Comparison of ENCODE assay signal across 1 cellular context in the genomic region with DNA sequence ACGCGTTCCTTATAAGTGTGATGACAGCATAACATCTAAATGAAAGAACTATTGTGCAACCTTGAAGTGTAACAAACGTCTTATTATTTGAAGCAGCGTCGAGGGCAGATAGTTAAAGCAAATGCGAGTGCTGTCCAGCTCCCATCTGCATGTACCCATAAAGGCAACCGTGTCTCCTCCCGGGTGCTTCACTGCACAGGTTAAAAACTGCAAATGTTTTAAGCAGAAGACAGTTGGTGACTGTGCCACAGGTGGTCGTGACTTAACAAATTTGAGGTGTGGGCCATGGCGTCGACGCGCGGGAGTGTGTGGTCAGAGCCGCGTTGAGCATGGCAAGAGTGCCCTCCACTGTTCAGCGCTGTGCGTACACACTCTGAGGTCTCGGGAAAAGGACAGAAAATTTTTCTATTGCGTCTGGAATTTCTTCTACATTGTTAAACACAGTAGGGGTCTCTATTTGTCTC.
A peak's percentile ranks its signal among the peaks of the same experiment; 100 is the strongest.
TF ChIP-seq lines count a peak whose summit lies in the region.

No MANE protein-coding gene starts in this region.

TF ChIP-seq in HEK293, 187 proteins besides CTCF, POLR2A, EP300 and RAD21 (continued from another document):
- TF ChIP-seq, protein P1, sequence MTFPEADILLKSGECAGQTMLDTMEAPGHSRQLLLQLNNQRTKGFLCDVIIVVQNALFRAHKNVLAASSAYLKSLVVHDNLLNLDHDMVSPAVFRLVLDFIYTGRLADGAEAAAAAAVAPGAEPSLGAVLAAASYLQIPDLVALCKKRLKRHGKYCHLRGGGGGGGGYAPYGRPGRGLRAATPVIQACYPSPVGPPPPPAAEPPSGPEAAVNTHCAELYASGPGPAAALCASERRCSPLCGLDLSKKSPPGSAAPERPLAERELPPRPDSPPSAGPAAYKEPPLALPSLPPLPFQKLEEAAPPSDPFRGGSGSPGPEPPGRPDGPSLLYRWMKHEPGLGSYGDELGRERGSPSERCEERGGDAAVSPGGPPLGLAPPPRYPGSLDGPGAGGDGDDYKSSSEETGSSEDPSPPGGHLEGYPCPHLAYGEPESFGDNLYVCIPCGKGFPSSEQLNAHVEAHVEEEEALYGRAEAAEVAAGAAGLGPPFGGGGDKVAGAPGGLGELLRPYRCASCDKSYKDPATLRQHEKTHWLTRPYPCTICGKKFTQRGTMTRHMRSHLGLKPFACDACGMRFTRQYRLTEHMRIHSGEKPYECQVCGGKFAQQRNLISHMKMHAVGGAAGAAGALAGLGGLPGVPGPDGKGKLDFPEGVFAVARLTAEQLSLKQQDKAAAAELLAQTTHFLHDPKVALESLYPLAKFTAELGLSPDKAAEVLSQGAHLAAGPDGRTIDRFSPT (tag by site-specific recombination; IDR thresholded peaks at IDR 0.05): 0 out of 2 replicates have a peak, but pooled peaks have one; percentile 25
- TF ChIP-seq ZNF664 (tag by site-specific recombination; IDR thresholded peaks at IDR 0.05): no peak
- TF ChIP-seq ZNF654 (tag by site-specific recombination; IDR thresholded peaks at IDR 0.05; ENCODE audit: low read depth): peak; percentile 65
- TF ChIP-seq, protein P2, sequence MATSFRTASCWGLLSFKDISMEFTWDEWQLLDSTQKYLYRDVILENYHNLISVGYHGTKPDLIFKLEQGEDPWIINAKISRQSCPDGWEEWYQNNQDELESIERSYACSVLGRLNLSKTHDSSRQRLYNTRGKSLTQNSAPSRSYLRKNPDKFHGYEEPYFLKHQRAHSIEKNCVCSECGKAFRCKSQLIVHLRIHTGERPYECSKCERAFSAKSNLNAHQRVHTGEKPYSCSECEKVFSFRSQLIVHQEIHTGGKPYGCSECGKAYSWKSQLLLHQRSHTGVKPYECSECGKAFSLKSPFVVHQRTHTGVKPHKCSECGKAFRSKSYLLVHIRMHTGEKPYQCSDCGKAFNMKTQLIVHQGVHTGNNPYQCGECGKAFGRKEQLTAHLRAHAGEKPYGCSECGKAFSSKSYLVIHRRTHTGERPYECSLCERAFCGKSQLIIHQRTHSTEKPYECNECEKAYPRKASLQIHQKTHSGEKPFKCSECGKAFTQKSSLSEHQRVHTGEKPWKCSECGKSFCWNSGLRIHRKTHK (tag by site-specific recombination; IDR thresholded peaks at IDR 0.05): no peak
- TF ChIP-seq ZBTB48 (tag by site-specific recombination; IDR thresholded peaks at IDR 0.05): no peak
- no peak for TF ChIP-seq WT1 (tag by site-specific recombination; IDR thresholded peaks at IDR 0.05)
- TF ChIP-seq, protein P3, sequence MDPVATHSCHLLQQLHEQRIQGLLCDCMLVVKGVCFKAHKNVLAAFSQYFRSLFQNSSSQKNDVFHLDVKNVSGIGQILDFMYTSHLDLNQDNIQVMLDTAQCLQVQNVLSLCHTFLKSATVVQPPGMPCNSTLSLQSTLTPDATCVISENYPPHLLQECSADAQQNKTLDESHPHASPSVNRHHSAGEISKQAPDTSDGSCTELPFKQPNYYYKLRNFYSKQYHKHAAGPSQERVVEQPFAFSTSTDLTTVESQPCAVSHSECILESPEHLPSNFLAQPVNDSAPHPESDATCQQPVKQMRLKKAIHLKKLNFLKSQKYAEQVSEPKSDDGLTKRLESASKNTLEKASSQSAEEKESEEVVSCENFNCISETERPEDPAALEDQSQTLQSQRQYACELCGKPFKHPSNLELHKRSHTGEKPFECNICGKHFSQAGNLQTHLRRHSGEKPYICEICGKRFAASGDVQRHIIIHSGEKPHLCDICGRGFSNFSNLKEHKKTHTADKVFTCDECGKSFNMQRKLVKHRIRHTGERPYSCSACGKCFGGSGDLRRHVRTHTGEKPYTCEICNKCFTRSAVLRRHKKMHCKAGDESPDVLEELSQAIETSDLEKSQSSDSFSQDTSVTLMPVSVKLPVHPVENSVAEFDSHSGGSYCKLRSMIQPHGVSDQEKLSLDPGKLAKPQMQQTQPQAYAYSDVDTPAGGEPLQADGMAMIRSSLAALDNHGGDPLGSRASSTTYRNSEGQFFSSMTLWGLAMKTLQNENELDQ (tag by site-specific recombination; IDR thresholded peaks at IDR 0.05; ENCODE audit: low read depth): no peak
- no peak for TF ChIP-seq ZNF174 (tag by site-specific recombination; IDR thresholded peaks at IDR 0.05)
- TF ChIP-seq, protein P4, sequence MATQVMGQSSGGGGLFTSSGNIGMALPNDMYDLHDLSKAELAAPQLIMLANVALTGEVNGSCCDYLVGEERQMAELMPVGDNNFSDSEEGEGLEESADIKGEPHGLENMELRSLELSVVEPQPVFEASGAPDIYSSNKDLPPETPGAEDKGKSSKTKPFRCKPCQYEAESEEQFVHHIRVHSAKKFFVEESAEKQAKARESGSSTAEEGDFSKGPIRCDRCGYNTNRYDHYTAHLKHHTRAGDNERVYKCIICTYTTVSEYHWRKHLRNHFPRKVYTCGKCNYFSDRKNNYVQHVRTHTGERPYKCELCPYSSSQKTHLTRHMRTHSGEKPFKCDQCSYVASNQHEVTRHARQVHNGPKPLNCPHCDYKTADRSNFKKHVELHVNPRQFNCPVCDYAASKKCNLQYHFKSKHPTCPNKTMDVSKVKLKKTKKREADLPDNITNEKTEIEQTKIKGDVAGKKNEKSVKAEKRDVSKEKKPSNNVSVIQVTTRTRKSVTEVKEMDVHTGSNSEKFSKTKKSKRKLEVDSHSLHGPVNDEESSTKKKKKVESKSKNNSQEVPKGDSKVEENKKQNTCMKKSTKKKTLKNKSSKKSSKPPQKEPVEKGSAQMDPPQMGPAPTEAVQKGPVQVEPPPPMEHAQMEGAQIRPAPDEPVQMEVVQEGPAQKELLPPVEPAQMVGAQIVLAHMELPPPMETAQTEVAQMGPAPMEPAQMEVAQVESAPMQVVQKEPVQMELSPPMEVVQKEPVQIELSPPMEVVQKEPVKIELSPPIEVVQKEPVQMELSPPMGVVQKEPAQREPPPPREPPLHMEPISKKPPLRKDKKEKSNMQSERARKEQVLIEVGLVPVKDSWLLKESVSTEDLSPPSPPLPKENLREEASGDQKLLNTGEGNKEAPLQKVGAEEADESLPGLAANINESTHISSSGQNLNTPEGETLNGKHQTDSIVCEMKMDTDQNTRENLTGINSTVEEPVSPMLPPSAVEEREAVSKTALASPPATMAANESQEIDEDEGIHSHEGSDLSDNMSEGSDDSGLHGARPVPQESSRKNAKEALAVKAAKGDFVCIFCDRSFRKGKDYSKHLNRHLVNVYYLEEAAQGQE (tag by site-specific recombination; IDR thresholded peaks at IDR 0.05): 0 out of 2 replicates have a peak, but pooled peaks have one; percentile 42
- TF ChIP-seq, protein P5, sequence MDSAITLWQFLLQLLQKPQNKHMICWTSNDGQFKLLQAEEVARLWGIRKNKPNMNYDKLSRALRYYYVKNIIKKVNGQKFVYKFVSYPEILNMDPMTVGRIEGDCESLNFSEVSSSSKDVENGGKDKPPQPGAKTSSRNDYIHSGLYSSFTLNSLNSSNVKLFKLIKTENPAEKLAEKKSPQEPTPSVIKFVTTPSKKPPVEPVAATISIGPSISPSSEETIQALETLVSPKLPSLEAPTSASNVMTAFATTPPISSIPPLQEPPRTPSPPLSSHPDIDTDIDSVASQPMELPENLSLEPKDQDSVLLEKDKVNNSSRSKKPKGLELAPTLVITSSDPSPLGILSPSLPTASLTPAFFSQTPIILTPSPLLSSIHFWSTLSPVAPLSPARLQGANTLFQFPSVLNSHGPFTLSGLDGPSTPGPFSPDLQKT (IDR thresholded peaks at IDR 0.05; ENCODE audit: borderline replicate concordance, low read depth, low read length): no peak
- TF ChIP-seq SCRT2 (tag by site-specific recombination; IDR thresholded peaks at IDR 0.05): peak; percentile 91
